ENCODE assay signal across 1 cellular context in the genomic region with DNA sequence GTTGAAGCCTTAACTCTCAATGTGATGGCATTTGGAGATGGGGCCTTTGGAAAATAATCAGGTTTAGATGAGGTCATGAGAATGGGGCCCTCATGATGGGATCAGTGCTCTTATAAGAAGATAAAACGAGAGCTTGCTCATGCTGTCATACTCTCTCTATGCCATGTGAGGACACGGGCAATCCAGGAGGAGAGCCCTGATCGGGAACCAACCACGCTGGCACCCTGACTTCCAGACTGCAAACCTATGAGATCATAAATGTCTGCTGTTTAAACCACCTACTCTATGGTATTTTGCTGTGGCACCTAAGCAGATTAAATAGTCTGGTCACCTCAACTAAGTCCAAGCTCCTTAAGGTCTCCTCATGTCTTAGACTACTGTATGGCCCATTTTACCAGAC.
TF ChIP-seq lines count a peak whose summit lies in the region.

No MANE protein-coding gene starts in this region.

TF ChIP-seq in WTC11, 78 proteins besides CTCF, POLR2A, EP300 and RAD21 (continued from another document):
- no peak for TF ChIP-seq RORB (CRISPR knock-in tag; IDR thresholded peaks at IDR 0.05)
- TF ChIP-seq NR3C1 (CRISPR knock-in tag; conservative IDR thresholded peaks at IDR 0.05; ENCODE audit: low read depth) = no peak
- TF ChIP-seq E2F1 (CRISPR knock-in tag; IDR thresholded peaks at IDR 0.05) = no peak
TF ChIP-seq in WTC11: peak in this region for 0.
